9 cellular contexts compared by ENCODE assay signal in genomic region chr7:30612658-30613265, GRCh38. TPM values are rescaled to one million over a fixed set of nuclear protein-coding genes. Genes with fewer than 3 reads are reported as not detected.
DNase-seq lines count a peak whose midpoint lies in the region; ATAC-seq and TF ChIP-seq lines count a peak whose summit lies in the region.
"Had no signal": no experiment of that assay in that cellular context is flagged by ENCODE, and none has a peak within 500 bp of the region (broad histone marks: within the 10 kb centered on the region; RNA-seq: fewer than 3 reads in every experiment).

No MANE protein-coding gene starts in this region.

- intact Hi-C loops in uterus (cut with DNase I; ENCODE audit: low total_unique reads): no loop called here

- H3K36me3 ChIP-seq in uterus: no peaks in the 10 kb centered on the region

- peaks cover 54% of the 10 kb centered on the region for H3K4me1 Mint-ChIP-seq in activated T-cell treated with anti-CD3 and anti-CD28 coated beads, Interleukin-2, amount 50 U/mL, for 24 hours (ENCODE audit: low read depth)
- peaks cover 22% of the 10 kb centered on the region for H3K4me1 Mint-ChIP-seq in central memory CD8-positive, alpha-beta T cell

- no peaks in the 10 kb centered on the region for H3K4me1 ChIP-seq in uterus
- H3K4me1 ChIP-seq: esophagus squamous epithelium had no signal

- TF ChIP-seq CTCF in RWPE1 (conservative IDR thresholded peaks at IDR 0.05; ENCODE audit: low read depth) (no peak), uterus (IDR thresholded peaks at IDR 0.05) (no peak)

- CTCF ChIA-PET in RWPE1 (lab: Yijun Ruan, JAX): interaction anchor here (1.0 kb wide), 1 partner anchor 10 kb away, joined by 5 read pairs; no protein-coding TSS in a partner anchor

- DNase-seq in activated T-cell treated with anti-CD3 and anti-CD28 coated beads, Interleukin-2, amount 50 U/mL, for 24 hours: no peak
- DNase-seq in activated T-cell treated with anti-CD3 and anti-CD28 coated beads for 4 hours: no peak
- peak; percentile 53 for DNase-seq in RWPE1 (ENCODE audit: low spot score)
- DNase-seq in central memory CD8-positive, alpha-beta T cell (ENCODE audit: low spot score in 2 of 2): no peak
- peak; percentile 58 for DNase-seq in stimulated activated CD8-positive, alpha-beta memory T cell treated with anti-CD3 and anti-CD28 coated beads, Interleukin-4, amount 100 ng/mL, for 48 hours
- no peak for DNase-seq in uterus
- no peak for DNase-seq in NCI-H345 treated with DMSO at 0.1 percent for 48 hours (lab: John Stamatoyannopoulos, UW; ENCODE audit: unreplicated experiment)
- no peak for DNase-seq in NCI-H2171 (lab: John Stamatoyannopoulos, UW)
- DNase-seq: esophagus squamous epithelium had no signal

- H3K9me3 Mint-ChIP-seq in activated T-cell treated with anti-CD3 and anti-CD28 coated beads, Interleukin-2, amount 50 U/mL, for 24 hours: no peaks in the 10 kb centered on the region
- H3K9me3 Mint-ChIP-seq in central memory CD8-positive, alpha-beta T cell: no peaks in the 10 kb centered on the region

- H3K36me3 Mint-ChIP-seq in activated T-cell treated with anti-CD3 and anti-CD28 coated beads, Interleukin-2, amount 50 U/mL, for 24 hours (ENCODE audit: low read depth): peaks cover 98% of the 10 kb centered on the region
- peaks cover 66% of the 10 kb centered on the region for H3K36me3 Mint-ChIP-seq in central memory CD8-positive, alpha-beta T cell (ENCODE audit: insufficient read depth)

- no peak overlapping the region for H3K27ac ChIP-seq in RWPE1
- no peak overlapping the region for H3K27ac ChIP-seq in uterus
- H3K27ac ChIP-seq: esophagus squamous epithelium had no signal

- no peak overlapping the region for H3K4me3 Mint-ChIP-seq in activated T-cell treated with anti-CD3 and anti-CD28 coated beads, Interleukin-2, amount 50 U/mL, for 24 hours
- no peak overlapping the region for H3K4me3 Mint-ChIP-seq in central memory CD8-positive, alpha-beta T cell

- POLR2A ChIA-PET in RWPE1 (lab: Yijun Ruan, JAX; ENCODE audit: low non-redundant PET): no interaction called here

- H3K27me3 Mint-ChIP-seq in activated T-cell treated with anti-CD3 and anti-CD28 coated beads, Interleukin-2, amount 50 U/mL, for 24 hours: no peaks in the 10 kb centered on the region
- no peaks in the 10 kb centered on the region for H3K27me3 Mint-ChIP-seq in central memory CD8-positive, alpha-beta T cell

- H3K27me3 ChIP-seq in uterus: no peaks in the 10 kb centered on the region
- H3K27me3 ChIP-seq: esophagus squamous epithelium had no signal

- no peak overlapping the region for H3K4me3 ChIP-seq in uterus
- H3K4me3 ChIP-seq: esophagus squamous epithelium had no signal

- H3K27ac Mint-ChIP-seq in activated T-cell treated with anti-CD3 and anti-CD28 coated beads, Interleukin-2, amount 50 U/mL, for 24 hours: peak overlapping the region; percentile 92
- H3K27ac Mint-ChIP-seq in central memory CD8-positive, alpha-beta T cell (ENCODE audit: low read depth): peak overlapping the region; percentile 16

- no peak for ATAC-seq in central memory CD8-positive, alpha-beta T cell (replicated peaks; ENCODE audit: extremely low read depth, poor library complexity, severe bottlenecking)

- TF ChIP-seq POLR2A in uterus (IDR thresholded peaks at IDR 0.05): no peak

- no peaks in the 10 kb centered on the region for H3K9me3 ChIP-seq in uterus
- H3K9me3 ChIP-seq: esophagus squamous epithelium had no signal

RNA-seq across cellular contexts. Expression of gene GARS1, which starts 18.1 kb away (rescaled TPM):
- 10 to 100 TPM; 33.5 to 71.2 (median 58.1) TPM for total RNA-seq in uterus

Comparison
In these comparisons a context has a peak if more than half of its experiments do, and no peak if none do; other contexts are left out.
1. DNase-seq: peak in RWPE1 (single experiment) and stimulated activated CD8-positive, alpha-beta memory T cell treated with anti-CD3 and anti-CD28 coated beads, Interleukin-4, amount 100 ng/mL, for 48 hours (single experiment); none in activated T-cell treated with anti-CD3 and anti-CD28 coated beads, Interleukin-2, amount 50 U/mL, for 24 hours (single experiment), activated T-cell treated with anti-CD3 and anti-CD28 coated beads for 4 hours (single experiment), central memory CD8-positive, alpha-beta T cell (0 of 2), uterus (0 of 2), NCI-H345 treated with DMSO at 0.1 percent for 48 hours (single experiment) and NCI-H2171 (single experiment).